In genomic region chr11:118928870-118929495, GRCh38 we compare ENCODE assay signal across 8 cellular contexts. TPM values are rescaled to one million over a fixed set of nuclear protein-coding genes. Genes with fewer than 3 reads are reported as not detected.
DNase-seq lines count a peak whose midpoint lies in the region; ATAC-seq and TF ChIP-seq lines count a peak whose summit lies in the region.

No MANE protein-coding gene starts in this region.

- TF ChIP-seq CTCF in BE2C (IDR thresholded peaks at IDR 0.05; ENCODE audit: low read depth, low read length) (0 out of 2 replicates have a peak, but pooled peaks have one; percentile 14), parathyroid adenoma (IDR thresholded peaks at IDR 0.05) (no peak)

- H3K27ac Mint-ChIP-seq in activated naive CD4-positive, alpha-beta T cell treated with anti-CD3 and anti-CD28 coated beads, Interleukin-2, amount 50 U/mL, for 72 hours = peak overlapping the region; percentile 88 to 96

- H3K4me2 ChIP-seq in parathyroid adenoma (ENCODE audit: low read length) = peak overlapping the region; percentile 94

- H3K4me3 ChIP-seq in BE2C (ENCODE audit: low read depth, low read length) = peak overlapping the region; percentile 77
- H3K4me3 ChIP-seq in parathyroid adenoma (ENCODE audit: low read depth, low read length) = peak overlapping the region; percentile 81

- H3K9me3 Mint-ChIP-seq in activated naive CD4-positive, alpha-beta T cell treated with anti-CD3 and anti-CD28 coated beads, Interleukin-2, amount 50 U/mL, for 72 hours = no peaks in the 10 kb centered on the region

- H3K9me3 ChIP-seq in BE2C (no peaks in the 10 kb centered on the region), parathyroid adenoma (ENCODE audit: control insufficient read depth, low read length) (no peaks in the 10 kb centered on the region)

- peaks cover 8 to 9% of the 10 kb centered on the region in 2 donors for H3K36me3 Mint-ChIP-seq in activated naive CD4-positive, alpha-beta T cell treated with anti-CD3 and anti-CD28 coated beads, Interleukin-2, amount 50 U/mL, for 72 hours

- peak overlapping the region; percentile 88 for H2AFZ ChIP-seq in parathyroid adenoma

- H3K36me3 ChIP-seq in BE2C = no peaks in the 10 kb centered on the region
- H3K36me3 ChIP-seq in parathyroid adenoma (ENCODE audit: control insufficient read depth, insufficient read depth, low read length) = no peaks in the 10 kb centered on the region

- intact Hi-C loops in Right ventricle myocardium superior (cut with DNase I) = loop anchor here (1.0 kb wide), 1 partner anchor 23 kb away; no protein-coding TSS in a partner anchor

- peak; percentile 73 for DNase-seq in BE2C
- DNase-seq in NCI-H774 (lab: John Stamatoyannopoulos, UW) = peak; percentile 71
- peak; percentile 59 to 66 for DNase-seq in activated naive CD4-positive, alpha-beta T cell treated with anti-CD3 and anti-CD28 coated beads, Interleukin-2, amount 50 U/mL, for 72 hours (ENCODE audit: low spot score in 2 of 2)
- peak; percentile 68 for DNase-seq in Right ventricle myocardium superior
- DNase-seq in amniotic stem cell (lab: John Stamatoyannopoulos, UW) = no peak

- no peak overlapping the region for H3K9ac ChIP-seq in parathyroid adenoma

- peaks cover under 1% of the 10 kb centered on the region for H3K79me2 ChIP-seq in parathyroid adenoma

- H3K4me1 ChIP-seq in BE2C (peaks cover 6% of the 10 kb centered on the region; the same call in 1 of the 2 replicates), parathyroid adenoma (peaks cover 6% of the 10 kb centered on the region)

- ATAC-seq in GM19395 (IDR thresholded peaks at IDR 0.05; ENCODE audit: unreplicated experiment) (peak; percentile 4), Right ventricle myocardium superior (ENCODE audit: poor library complexity) (peak; percentile 61), HG03097 (IDR thresholded peaks at IDR 0.05; ENCODE audit: low FRiP score, unreplicated experiment) (no peak)
- peak in 1 of 2 donors; percentile 12 for ATAC-seq in activated naive CD4-positive, alpha-beta T cell treated with anti-CD3 and anti-CD28 coated beads, Interleukin-2, amount 50 U/mL, for 72 hours

- peak overlapping the region; percentile 93 for H3K27ac ChIP-seq in parathyroid adenoma

- H3K27me3 ChIP-seq in BE2C = no peaks in the 10 kb centered on the region
- no peaks in the 10 kb centered on the region for H3K27me3 ChIP-seq in parathyroid adenoma (ENCODE audit: control insufficient read depth, insufficient read depth, low read length)

RNA-seq across cellular contexts. Expression of gene BCL9L, which starts 3.3 kb away (rescaled TPM):
- polyA plus RNA-seq in BE2C (2012; ENCODE audit: insufficient read depth, insufficient read length, low read depth) = 104 TPM
- total RNA-seq in activated naive CD4-positive, alpha-beta T cell treated with anti-CD3 and anti-CD28 coated beads, Interleukin-2, amount 50 U/mL, for 72 hours = 10 to 100 TPM; 46.6 to 57.4 TPM
- total RNA-seq in Right ventricle myocardium superior = 36.6 TPM

RNA-seq across cellular contexts. Expression of gene UPK2, which starts 27.1 kb away (rescaled TPM):
- polyA plus RNA-seq in BE2C (2012; ENCODE audit: insufficient read depth, insufficient read length, low read depth) = 0.94 TPM
- 1 to 10 TPM in 1 of 2 donors, under 1 TPM in 1; 0.80 to 2.0 TPM for total RNA-seq in activated naive CD4-positive, alpha-beta T cell treated with anti-CD3 and anti-CD28 coated beads, Interleukin-2, amount 50 U/mL, for 72 hours
- not detected for total RNA-seq in Right ventricle myocardium superior

RNA-seq across cellular contexts. Expression of gene FOXR1, which starts 42.6 kb away (rescaled TPM):
- polyA plus RNA-seq in BE2C (2012; ENCODE audit: insufficient read depth, insufficient read length, low read depth) = not detected
- total RNA-seq in activated naive CD4-positive, alpha-beta T cell treated with anti-CD3 and anti-CD28 coated beads, Interleukin-2, amount 50 U/mL, for 72 hours = not detected
- not detected for total RNA-seq in Right ventricle myocardium superior

RNA-seq across cellular contexts. Expression of gene CXCR5, which starts 45.3 kb away (rescaled TPM):
- not detected for polyA plus RNA-seq in BE2C (2012; ENCODE audit: insufficient read depth, insufficient read length, low read depth)
- total RNA-seq in activated naive CD4-positive, alpha-beta T cell treated with anti-CD3 and anti-CD28 coated beads, Interleukin-2, amount 50 U/mL, for 72 hours = 10 to 100 TPM in 1 of 2 donors, 1 to 10 TPM in 1; 9.3 to 25.9 TPM
- not detected for total RNA-seq in Right ventricle myocardium superior
